ENCODE assay signal across 1 cellular context in the genomic region with DNA sequence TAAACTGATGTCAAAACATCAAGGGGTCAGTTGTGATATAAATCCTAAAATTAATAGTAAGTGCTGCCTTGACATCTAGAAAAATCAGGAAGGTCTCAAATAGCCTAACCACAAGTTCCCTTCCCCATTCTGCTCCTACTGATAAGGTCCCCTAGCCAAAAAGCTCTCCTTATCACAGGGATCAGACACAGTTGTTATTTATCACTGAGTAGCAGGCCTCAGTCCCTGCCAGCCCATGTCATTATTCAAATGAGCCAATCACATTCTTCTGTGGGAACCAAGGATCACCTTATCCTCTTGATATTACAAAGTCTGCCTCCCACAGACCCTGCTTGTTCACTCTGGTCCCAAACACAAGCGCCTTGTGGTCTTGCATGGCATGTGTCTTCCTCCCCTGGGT.
TF ChIP-seq lines count a peak whose summit lies in the region.

No MANE protein-coding gene starts in this region.

TF ChIP-seq in K562, 482 proteins besides CTCF, POLR2A, EP300 and RAD21 (continues in another document):
- TF ChIP-seq NR2C2 (CRISPR knock-in tag; IDR thresholded peaks at IDR 0.05) (no peak), NR2C2 (tag; IDR thresholded peaks at IDR 0.05) (0 out of 2 replicates have a peak, but pooled peaks have one; percentile 26), ARID1B (IDR thresholded peaks at IDR 0.05) (peak; percentile 97), TARDBP (IDR thresholded peaks at IDR 0.05) (peak; percentile 82), MEIS2 (IDR thresholded peaks at IDR 0.05; ENCODE audit: partially characterized antibody) (peak; percentile 91), NFE2 (IDR thresholded peaks at IDR 0.05; ENCODE audit: low read depth) (peak; percentile 21; the same call in 1 of the 2 replicates), PYGO2 (tag; IDR thresholded peaks at IDR 0.05) (peak; percentile 84), PHF8 (IDR thresholded peaks at IDR 0.05; ENCODE audit: borderline replicate concordance, low read length) (no peak), SMARCA4 (IDR thresholded peaks at IDR 0.05) (peak; percentile 93), MTA2 (IDR thresholded peaks at IDR 0.05; ENCODE audit: low read depth) (peak; percentile 96), ZFP1 (CRISPR knock-in tag; IDR thresholded peaks at IDR 0.05) (no peak), BRCA1 (IDR thresholded peaks at IDR 0.05) (no peak), BRCA1 (CRISPR knock-in tag; IDR thresholded peaks at IDR 0.05) (no peak), ELF4 (CRISPR knock-in tag; IDR thresholded peaks at IDR 0.05) (0 out of 2 replicates have a peak, but pooled peaks have one; percentile 32), ZNF197 (CRISPR knock-in tag; IDR thresholded peaks at IDR 0.05; ENCODE audit: low read depth) (peak; percentile 84; the same call in 1 of the 2 replicates), ELF1 (tag; IDR thresholded peaks at IDR 0.05) (peak; percentile 31; the same call in 1 of the 2 replicates), KDM1A (IDR thresholded peaks at IDR 0.05) (peak; percentile 80 to 85), BHLHE40 (IDR thresholded peaks at IDR 0.05; ENCODE audit: low read length) (peak; percentile 15; the same call in 1 of the 2 replicates), LCOR (CRISPR knock-in tag; IDR thresholded peaks at IDR 0.05) (peak; percentile 84), KLF6 (CRISPR knock-in tag; IDR thresholded peaks at IDR 0.05; ENCODE audit: borderline replicate concordance) (0 out of 2 replicates have a peak, but pooled peaks have one; percentile 8), FOXM1 (IDR thresholded peaks at IDR 0.05; ENCODE audit: low read depth) (peak; percentile 99), FOXM1 (CRISPR knock-in tag; IDR thresholded peaks at IDR 0.05; ENCODE audit: low read depth) (peak; percentile 72; the same call in 1 of the 2 replicates), BCL6 (CRISPR knock-in tag; IDR thresholded peaks at IDR 0.05) (peak; percentile 33; the same call in 1 of the 2 replicates), RFX5 (IDR thresholded peaks at IDR 0.05; ENCODE audit: low read depth, low read length) (no peak), ETV1 (tag; conservative IDR thresholded peaks at IDR 0.05; ENCODE audit: low read depth) (peak; percentile 56), SOX6 (IDR thresholded peaks at IDR 0.05) (peak; percentile 93), CC2D1A (IDR thresholded peaks at IDR 0.05) (peak; percentile 96), SNRNP70 (optimal IDR thresholded peaks at IDR 0.05; ENCODE audit: low read depth, low read length) (no peak), MYBL2 (IDR thresholded peaks at IDR 0.05; ENCODE audit: low read depth) (peak; percentile 91), MYBL2 (CRISPR knock-in tag; IDR thresholded peaks at IDR 0.05; ENCODE audit: borderline replicate concordance) (no peak), ILF3 (IDR thresholded peaks at IDR 0.05; ENCODE audit: borderline replicate concordance) (no peak), CTBP1 (IDR thresholded peaks at IDR 0.05; ENCODE audit: borderline replicate concordance) (peak; percentile 54; the same call in 1 of the 2 replicates), XRCC4 (IDR thresholded peaks at IDR 0.05; ENCODE audit: extremely low read depth, insufficient read depth, insufficient read length) (no peak), POLR2AphosphoS5 (IDR thresholded peaks at IDR 0.05; ENCODE audit: control insufficient read depth, insufficient read depth, low read depth, low read length) (peak; percentile 83), FOXJ2 (tag; IDR thresholded peaks at IDR 0.05) (0 out of 2 replicates have a peak, but pooled peaks have one; percentile 56), CBFA2T3 (IDR thresholded peaks at IDR 0.05) (peak; percentile 96), ZNF644 (tag; IDR thresholded peaks at IDR 0.05; ENCODE audit: low read depth) (peak; percentile 92), NCOR1 (IDR thresholded peaks at IDR 0.05) (peak; percentile 93), SREBF2 (CRISPR knock-in tag; IDR thresholded peaks at IDR 0.05) (no peak), JUNB (CRISPR knock-in tag; conservative IDR thresholded peaks at IDR 0.05) (no peak), RCOR1 (IDR thresholded peaks at IDR 0.05; ENCODE audit: borderline replicate concordance in 1 of 2, low read depth in 2 of 2, low read length in 2 of 2) (peak; percentile 73 to 95; a peak in 3 of 4 replicates), NFATC3 (IDR thresholded peaks at IDR 0.05) (no peak)
- TF ChIP-seq, protein P1, sequence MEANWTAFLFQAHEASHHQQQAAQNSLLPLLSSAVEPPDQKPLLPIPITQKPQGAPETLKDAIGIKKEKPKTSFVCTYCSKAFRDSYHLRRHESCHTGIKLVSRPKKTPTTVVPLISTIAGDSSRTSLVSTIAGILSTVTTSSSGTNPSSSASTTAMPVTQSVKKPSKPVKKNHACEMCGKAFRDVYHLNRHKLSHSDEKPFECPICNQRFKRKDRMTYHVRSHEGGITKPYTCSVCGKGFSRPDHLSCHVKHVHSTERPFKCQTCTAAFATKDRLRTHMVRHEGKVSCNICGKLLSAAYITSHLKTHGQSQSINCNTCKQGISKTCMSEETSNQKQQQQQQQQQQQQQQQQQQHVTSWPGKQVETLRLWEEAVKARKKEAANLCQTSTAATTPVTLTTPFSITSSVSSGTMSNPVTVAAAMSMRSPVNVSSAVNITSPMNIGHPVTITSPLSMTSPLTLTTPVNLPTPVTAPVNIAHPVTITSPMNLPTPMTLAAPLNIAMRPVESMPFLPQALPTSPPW (CRISPR knock-in tag; IDR thresholded peaks at IDR 0.05): peak; percentile 27; the same call in 1 of the 2 replicates
- TF ChIP-seq, protein P2, sequence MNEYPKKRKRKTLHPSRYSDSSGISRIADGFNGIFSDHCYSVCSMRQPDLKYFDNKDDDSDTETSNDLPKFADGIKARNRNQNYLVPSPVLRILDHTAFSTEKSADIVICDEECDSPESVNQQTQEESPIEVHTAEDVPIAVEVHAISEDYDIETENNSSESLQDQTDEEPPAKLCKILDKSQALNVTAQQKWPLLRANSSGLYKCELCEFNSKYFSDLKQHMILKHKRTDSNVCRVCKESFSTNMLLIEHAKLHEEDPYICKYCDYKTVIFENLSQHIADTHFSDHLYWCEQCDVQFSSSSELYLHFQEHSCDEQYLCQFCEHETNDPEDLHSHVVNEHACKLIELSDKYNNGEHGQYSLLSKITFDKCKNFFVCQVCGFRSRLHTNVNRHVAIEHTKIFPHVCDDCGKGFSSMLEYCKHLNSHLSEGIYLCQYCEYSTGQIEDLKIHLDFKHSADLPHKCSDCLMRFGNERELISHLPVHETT (CRISPR knock-in tag; conservative IDR thresholded peaks at IDR 0.05 in 1 of 2, IDR thresholded peaks at IDR 0.05 in 1 of 2): peak in 1 of 2 experiments; percentile 65; a peak in 1 of 4 replicates
- TF ChIP-seq, protein P3, sequence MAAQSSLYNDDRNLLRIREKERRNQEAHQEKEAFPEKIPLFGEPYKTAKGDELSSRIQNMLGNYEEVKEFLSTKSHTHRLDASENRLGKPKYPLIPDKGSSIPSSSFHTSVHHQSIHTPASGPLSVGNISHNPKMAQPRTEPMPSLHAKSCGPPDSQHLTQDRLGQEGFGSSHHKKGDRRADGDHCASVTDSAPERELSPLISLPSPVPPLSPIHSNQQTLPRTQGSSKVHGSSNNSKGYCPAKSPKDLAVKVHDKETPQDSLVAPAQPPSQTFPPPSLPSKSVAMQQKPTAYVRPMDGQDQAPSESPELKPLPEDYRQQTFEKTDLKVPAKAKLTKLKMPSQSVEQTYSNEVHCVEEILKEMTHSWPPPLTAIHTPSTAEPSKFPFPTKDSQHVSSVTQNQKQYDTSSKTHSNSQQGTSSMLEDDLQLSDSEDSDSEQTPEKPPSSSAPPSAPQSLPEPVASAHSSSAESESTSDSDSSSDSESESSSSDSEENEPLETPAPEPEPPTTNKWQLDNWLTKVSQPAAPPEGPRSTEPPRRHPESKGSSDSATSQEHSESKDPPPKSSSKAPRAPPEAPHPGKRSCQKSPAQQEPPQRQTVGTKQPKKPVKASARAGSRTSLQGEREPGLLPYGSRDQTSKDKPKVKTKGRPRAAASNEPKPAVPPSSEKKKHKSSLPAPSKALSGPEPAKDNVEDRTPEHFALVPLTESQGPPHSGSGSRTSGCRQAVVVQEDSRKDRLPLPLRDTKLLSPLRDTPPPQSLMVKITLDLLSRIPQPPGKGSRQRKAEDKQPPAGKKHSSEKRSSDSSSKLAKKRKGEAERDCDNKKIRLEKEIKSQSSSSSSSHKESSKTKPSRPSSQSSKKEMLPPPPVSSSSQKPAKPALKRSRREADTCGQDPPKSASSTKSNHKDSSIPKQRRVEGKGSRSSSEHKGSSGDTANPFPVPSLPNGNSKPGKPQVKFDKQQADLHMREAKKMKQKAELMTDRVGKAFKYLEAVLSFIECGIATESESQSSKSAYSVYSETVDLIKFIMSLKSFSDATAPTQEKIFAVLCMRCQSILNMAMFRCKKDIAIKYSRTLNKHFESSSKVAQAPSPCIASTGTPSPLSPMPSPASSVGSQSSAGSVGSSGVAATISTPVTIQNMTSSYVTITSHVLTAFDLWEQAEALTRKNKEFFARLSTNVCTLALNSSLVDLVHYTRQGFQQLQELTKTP (IDR thresholded peaks at IDR 0.05; ENCODE audit: low read depth in 1 of 2, partially characterized antibody in 2 of 2): peak in 1 of 2 experiments; percentile 72
- TF ChIP-seq, protein P4, sequence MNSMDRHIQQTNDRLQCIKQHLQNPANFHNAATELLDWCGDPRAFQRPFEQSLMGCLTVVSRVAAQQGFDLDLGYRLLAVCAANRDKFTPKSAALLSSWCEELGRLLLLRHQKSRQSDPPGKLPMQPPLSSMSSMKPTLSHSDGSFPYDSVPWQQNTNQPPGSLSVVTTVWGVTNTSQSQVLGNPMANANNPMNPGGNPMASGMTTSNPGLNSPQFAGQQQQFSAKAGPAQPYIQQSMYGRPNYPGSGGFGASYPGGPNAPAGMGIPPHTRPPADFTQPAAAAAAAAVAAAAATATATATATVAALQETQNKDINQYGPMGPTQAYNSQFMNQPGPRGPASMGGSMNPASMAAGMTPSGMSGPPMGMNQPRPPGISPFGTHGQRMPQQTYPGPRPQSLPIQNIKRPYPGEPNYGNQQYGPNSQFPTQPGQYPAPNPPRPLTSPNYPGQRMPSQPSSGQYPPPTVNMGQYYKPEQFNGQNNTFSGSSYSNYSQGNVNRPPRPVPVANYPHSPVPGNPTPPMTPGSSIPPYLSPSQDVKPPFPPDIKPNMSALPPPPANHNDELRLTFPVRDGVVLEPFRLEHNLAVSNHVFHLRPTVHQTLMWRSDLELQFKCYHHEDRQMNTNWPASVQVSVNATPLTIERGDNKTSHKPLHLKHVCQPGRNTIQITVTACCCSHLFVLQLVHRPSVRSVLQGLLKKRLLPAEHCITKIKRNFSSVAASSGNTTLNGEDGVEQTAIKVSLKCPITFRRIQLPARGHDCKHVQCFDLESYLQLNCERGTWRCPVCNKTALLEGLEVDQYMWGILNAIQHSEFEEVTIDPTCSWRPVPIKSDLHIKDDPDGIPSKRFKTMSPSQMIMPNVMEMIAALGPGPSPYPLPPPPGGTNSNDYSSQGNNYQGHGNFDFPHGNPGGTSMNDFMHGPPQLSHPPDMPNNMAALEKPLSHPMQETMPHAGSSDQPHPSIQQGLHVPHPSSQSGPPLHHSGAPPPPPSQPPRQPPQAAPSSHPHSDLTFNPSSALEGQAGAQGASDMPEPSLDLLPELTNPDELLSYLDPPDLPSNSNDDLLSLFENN (IDR thresholded peaks at IDR 0.05; ENCODE audit: low read depth in 2 of 2, low read length in 2 of 2): peak in 1 of 2 experiments; percentile 93; a peak in 2 of 4 replicates
- TF ChIP-seq, protein P5, sequence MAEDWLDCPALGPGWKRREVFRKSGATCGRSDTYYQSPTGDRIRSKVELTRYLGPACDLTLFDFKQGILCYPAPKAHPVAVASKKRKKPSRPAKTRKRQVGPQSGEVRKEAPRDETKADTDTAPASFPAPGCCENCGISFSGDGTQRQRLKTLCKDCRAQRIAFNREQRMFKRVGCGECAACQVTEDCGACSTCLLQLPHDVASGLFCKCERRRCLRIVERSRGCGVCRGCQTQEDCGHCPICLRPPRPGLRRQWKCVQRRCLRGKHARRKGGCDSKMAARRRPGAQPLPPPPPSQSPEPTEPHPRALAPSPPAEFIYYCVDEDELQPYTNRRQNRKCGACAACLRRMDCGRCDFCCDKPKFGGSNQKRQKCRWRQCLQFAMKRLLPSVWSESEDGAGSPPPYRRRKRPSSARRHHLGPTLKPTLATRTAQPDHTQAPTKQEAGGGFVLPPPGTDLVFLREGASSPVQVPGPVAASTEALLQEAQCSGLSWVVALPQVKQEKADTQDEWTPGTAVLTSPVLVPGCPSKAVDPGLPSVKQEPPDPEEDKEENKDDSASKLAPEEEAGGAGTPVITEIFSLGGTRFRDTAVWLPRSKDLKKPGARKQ (CRISPR knock-in tag; IDR thresholded peaks at IDR 0.05): no peak
- TF ChIP-seq, protein P6, sequence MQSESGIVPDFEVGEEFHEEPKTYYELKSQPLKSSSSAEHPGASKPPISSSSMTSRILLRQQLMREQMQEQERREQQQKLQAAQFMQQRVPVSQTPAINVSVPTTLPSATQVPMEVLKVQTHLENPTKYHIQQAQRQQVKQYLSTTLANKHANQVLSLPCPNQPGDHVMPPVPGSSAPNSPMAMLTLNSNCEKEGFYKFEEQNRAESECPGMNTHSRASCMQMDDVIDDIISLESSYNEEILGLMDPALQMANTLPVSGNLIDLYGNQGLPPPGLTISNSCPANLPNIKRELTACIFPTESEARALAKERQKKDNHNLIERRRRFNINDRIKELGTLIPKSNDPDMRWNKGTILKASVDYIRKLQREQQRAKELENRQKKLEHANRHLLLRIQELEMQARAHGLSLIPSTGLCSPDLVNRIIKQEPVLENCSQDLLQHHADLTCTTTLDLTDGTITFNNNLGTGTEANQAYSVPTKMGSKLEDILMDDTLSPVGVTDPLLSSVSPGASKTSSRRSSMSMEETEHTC (IDR thresholded peaks at IDR 0.05): no peak
- TF ChIP-seq, protein P7, sequence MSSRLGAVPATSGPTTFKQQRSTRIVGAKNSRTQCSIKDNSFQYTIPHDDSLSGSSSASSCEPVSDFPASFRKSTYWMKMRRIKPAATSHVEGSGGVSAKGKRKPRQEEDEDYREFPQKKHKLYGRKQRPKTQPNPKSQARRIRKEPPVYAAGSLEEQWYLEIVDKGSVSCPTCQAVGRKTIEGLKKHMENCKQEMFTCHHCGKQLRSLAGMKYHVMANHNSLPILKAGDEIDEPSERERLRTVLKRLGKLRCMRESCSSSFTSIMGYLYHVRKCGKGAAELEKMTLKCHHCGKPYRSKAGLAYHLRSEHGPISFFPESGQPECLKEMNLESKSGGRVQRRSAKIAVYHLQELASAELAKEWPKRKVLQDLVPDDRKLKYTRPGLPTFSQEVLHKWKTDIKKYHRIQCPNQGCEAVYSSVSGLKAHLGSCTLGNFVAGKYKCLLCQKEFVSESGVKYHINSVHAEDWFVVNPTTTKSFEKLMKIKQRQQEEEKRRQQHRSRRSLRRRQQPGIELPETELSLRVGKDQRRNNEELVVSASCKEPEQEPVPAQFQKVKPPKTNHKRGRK (tag; IDR thresholded peaks at IDR 0.05): no peak
